Comparison of ENCODE assay signal across 7 cellular contexts in genomic region chr2:195532628-195533271, GRCh38.
A peak's percentile ranks its signal among the peaks of the same experiment; 100 is the strongest.
DNase-seq lines count a peak whose midpoint lies in the region; ATAC-seq and TF ChIP-seq lines count a peak whose summit lies in the region.

No MANE protein-coding gene starts in this region.

- intact Hi-C loops in aorta (cut with DNase I): loop anchor here in 1 of 2 donors (5.0 kb wide), 1 partner anchor 50 kb away; no protein-coding TSS in a partner anchor

- DNase-seq in RPMI7951 (ENCODE audit: low read depth) (peak; percentile 68), fibroblast of the aortic adventitia (ENCODE audit: low read depth) (peak; percentile 47), NCI-H345 treated with DMSO at 0.1 percent for 48 hours (lab: John Stamatoyannopoulos, UW; ENCODE audit: unreplicated experiment) (no peak), aorta (no peak)

- no peaks in the 10 kb centered on the region for H3K9me3 ChIP-seq in aorta (ENCODE audit: control insufficient read depth, low read length)

- WGBS in aorta, 2 donors: 10 to 13% methylated on average over 5 of the region's 5 CpGs

- peak; percentile 33 for ATAC-seq in GM18870 (IDR thresholded peaks at IDR 0.05; ENCODE audit: unreplicated experiment)
- peak; percentile 37 for ATAC-seq in HG02870 (IDR thresholded peaks at IDR 0.05; ENCODE audit: unreplicated experiment)
- no peak for ATAC-seq in GM18861 (IDR thresholded peaks at IDR 0.05; ENCODE audit: unreplicated experiment)
- ATAC-seq in aorta (ENCODE audit: low FRiP score): no peak

- peaks cover 3 to 4% of the 10 kb centered on the region in 2 donors for H3K4me1 ChIP-seq in aorta (ENCODE audit: control insufficient read depth in 1 of 2, insufficient read depth in 2 of 2, low read length in 2 of 2)

- H3K27me3 ChIP-seq in aorta (ENCODE audit: control insufficient read depth in 1 of 2, insufficient read depth in 2 of 2, low read length in 1 of 2): no peaks in the 10 kb centered on the region

- peak overlapping the region; percentile 43 for H3K4me3 ChIP-seq in fibroblast of the aortic adventitia (ENCODE audit: low read depth, low read length)
- peak overlapping the region in 1 of 2 donors; percentile 41 for H3K4me3 ChIP-seq in aorta (ENCODE audit: low read length in 2 of 2)

- TF ChIP-seq CTCF in fibroblast of the aortic adventitia (IDR thresholded peaks at IDR 0.05; ENCODE audit: insufficient read depth, low read length): no peak

- H3K36me3 ChIP-seq in aorta (ENCODE audit: control insufficient read depth in 1 of 2, insufficient read depth in 2 of 2, low read length in 1 of 2): no peaks in the 10 kb centered on the region

- no peak overlapping the region for H3K27ac ChIP-seq in aorta (ENCODE audit: low read depth in 1 of 2, low read length in 2 of 2)

Comparison
In these comparisons a context has a peak if more than half of its experiments do, and no peak if none do; other contexts are left out.
1. ATAC-seq: peak in GM18870 (single experiment) and HG02870 (single experiment); none in GM18861 (single experiment) and aorta (single experiment).
2. DNase-seq: peak in RPMI7951 (single experiment) and fibroblast of the aortic adventitia (single experiment); none in NCI-H345 treated with DMSO at 0.1 percent for 48 hours (single experiment) and aorta (0 of 2).